Comparison of ENCODE assay signal across 8 cellular contexts in genomic region chr5:67268233-67269011, GRCh38.
A peak's percentile ranks its signal among the peaks of the same experiment; 100 is the strongest.
DNase-seq lines count a peak whose midpoint lies in the region; ATAC-seq and TF ChIP-seq lines count a peak whose summit lies in the region.

No MANE protein-coding gene starts in this region.

- no peak for TF ChIP-seq CTCF in astrocyte of the spinal cord (IDR thresholded peaks at IDR 0.05; ENCODE audit: low read depth, low read length)

- in situ Hi-C loops in astrocyte of the spinal cord (cut with HindIII; ENCODE audit: low sequenced_read_pairs): no loop called here

- DNase-seq in LHCN-M2 (ENCODE audit: low read depth) (peak; percentile 99), astrocyte of the spinal cord (ENCODE audit: low read depth, low spot score) (peak; percentile 99), islet precursor cell (peak; percentile 63), smooth muscle cell of the brain vasculature (ENCODE audit: low read depth, low spot score) (peak; percentile 97), NCI-H82 treated with DMSO at 0.1 percent for 48 hours (lab: John Stamatoyannopoulos, UW; ENCODE audit: unreplicated experiment) (no peak)

- no peak overlapping the region for H3K4me3 ChIP-seq in astrocyte of the spinal cord (ENCODE audit: low read depth, low read length)

- no peak for ATAC-seq in GM18907 (IDR thresholded peaks at IDR 0.05; ENCODE audit: unreplicated experiment)
- no peak for ATAC-seq in GM18517 (IDR thresholded peaks at IDR 0.05; ENCODE audit: unreplicated experiment)
- ATAC-seq in HG03460 (IDR thresholded peaks at IDR 0.05; ENCODE audit: unreplicated experiment): no peak
